ENCODE assay signal across 1 cellular context in the genomic region with DNA sequence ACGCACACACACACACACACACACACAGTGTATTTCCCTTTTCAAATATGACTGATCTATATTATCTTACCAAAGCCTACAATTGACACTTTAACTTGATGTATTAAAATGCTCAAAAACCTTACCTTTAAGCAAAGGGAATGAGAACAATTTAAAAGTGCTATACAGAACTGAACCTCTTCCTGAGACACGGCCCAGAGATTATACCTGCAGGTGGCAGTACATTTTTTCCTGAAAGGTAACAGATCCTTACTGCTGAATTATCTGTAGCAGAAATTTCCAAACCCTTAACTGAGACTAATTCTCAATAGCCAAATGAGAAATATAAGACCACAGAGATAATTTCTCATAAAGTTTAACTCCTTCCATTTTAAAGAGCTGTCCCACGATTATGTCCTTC.
TF ChIP-seq lines count a peak whose summit lies in the region.

No MANE protein-coding gene starts in this region.

TF ChIP-seq in HCT116, 20 proteins besides CTCF, POLR2A, EP300 and RAD21 (continued from another document):
- TF ChIP-seq, protein P1, sequence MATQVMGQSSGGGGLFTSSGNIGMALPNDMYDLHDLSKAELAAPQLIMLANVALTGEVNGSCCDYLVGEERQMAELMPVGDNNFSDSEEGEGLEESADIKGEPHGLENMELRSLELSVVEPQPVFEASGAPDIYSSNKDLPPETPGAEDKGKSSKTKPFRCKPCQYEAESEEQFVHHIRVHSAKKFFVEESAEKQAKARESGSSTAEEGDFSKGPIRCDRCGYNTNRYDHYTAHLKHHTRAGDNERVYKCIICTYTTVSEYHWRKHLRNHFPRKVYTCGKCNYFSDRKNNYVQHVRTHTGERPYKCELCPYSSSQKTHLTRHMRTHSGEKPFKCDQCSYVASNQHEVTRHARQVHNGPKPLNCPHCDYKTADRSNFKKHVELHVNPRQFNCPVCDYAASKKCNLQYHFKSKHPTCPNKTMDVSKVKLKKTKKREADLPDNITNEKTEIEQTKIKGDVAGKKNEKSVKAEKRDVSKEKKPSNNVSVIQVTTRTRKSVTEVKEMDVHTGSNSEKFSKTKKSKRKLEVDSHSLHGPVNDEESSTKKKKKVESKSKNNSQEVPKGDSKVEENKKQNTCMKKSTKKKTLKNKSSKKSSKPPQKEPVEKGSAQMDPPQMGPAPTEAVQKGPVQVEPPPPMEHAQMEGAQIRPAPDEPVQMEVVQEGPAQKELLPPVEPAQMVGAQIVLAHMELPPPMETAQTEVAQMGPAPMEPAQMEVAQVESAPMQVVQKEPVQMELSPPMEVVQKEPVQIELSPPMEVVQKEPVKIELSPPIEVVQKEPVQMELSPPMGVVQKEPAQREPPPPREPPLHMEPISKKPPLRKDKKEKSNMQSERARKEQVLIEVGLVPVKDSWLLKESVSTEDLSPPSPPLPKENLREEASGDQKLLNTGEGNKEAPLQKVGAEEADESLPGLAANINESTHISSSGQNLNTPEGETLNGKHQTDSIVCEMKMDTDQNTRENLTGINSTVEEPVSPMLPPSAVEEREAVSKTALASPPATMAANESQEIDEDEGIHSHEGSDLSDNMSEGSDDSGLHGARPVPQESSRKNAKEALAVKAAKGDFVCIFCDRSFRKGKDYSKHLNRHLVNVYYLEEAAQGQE (IDR thresholded peaks at IDR 0.05; ENCODE audit: low read depth): no peak
- no peak for TF ChIP-seq POLR2AphosphoS5 (IDR thresholded peaks at IDR 0.05; ENCODE audit: low read depth, low read length)
TF ChIP-seq in HCT116: peak in this region for 0.
